9 cellular contexts compared by ENCODE assay signal in the genomic region with DNA sequence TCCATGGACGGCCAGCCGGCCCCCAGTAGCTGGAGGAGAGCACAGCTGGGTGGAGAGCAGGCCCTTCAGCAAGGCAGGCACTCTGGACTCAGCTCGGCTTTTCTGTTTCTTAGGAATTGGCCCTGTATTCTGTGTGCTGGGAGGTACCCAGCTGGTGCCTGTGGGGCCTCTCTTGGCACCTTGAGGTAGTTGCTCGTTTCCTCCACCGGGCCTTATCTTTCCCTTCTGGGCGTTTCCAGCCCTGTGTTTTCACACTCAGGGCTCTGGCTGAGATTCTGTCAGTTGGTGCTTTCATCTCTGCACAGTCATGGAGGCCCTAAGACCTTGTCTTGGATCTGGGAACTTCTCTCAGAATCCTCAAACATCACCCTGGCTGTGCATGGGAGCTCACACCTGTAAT. TPM values are rescaled to one million over a fixed set of nuclear protein-coding genes. Genes with fewer than 3 reads are reported as not detected.
"Had no signal": no experiment of that assay in that cellular context is flagged by ENCODE, and none has a peak within 500 bp of the region (broad histone marks: within the 10 kb centered on the region; RNA-seq: fewer than 3 reads in every experiment).

No MANE protein-coding gene starts in this region.

RNA-seq across cellular contexts. Expression of gene CEMP1, which starts 36.3 kb away (rescaled TPM):
- total RNA-seq: activated naive CD8-positive, alpha-beta T cell treated with anti-CD3 and anti-CD28 coated beads for 36 hours; activated T-helper 17 cell treated with anti-CD3 and anti-CD28 coated beads, Interleukin-2, amount 50 U/mL, for 72 hours; activated T-helper 2 cell treated with anti-CD3 and anti-CD28 coated beads, Interferon-gamma antibody, Interleukin-2, Interleukin-4, amounts not matched to agents 10 μg/mL and 5 μg/mL and 100 μg/mL, durations not matched to agents 14 hours and 24 hours and 36 hours; adrenal gland; aorta; ascending aorta; astrocyte; bronchial epithelial cell; cardiac septum had no signal
